19 cellular contexts compared by ENCODE assay signal in genomic region chrX:15475021-15475420, GRCh38. TPM values are rescaled to one million over a fixed set of nuclear protein-coding genes. Genes with fewer than 3 reads are reported as not detected.
A peak's percentile ranks its signal among the peaks of the same experiment; 100 is the strongest.
DNase-seq lines count a peak whose midpoint lies in the region; ATAC-seq and TF ChIP-seq lines count a peak whose summit lies in the region.
"Had no signal": no experiment of that assay in that cellular context is flagged by ENCODE, and none has a peak within 500 bp of the region (broad histone marks: within the 10 kb centered on the region; RNA-seq: fewer than 3 reads in every experiment).

No MANE protein-coding gene starts in this region.

- no peaks in the 10 kb centered on the region for H3K9me3 ChIP-seq in SJSA1 (replicated peaks)
- H3K9me3 ChIP-seq: left lung had no signal

- TF ChIP-seq CTCF in fibroblast of pulmonary artery (IDR thresholded peaks at IDR 0.05; ENCODE audit: low read length, missing control alignments): no peak

- no peaks in the 10 kb centered on the region for H3K27me3 ChIP-seq in SJSA1 (replicated peaks)
- H3K27me3 ChIP-seq: brain microvascular endothelial cell, left lung had no signal

- DNase-seq in NCI-H146 (lab: John Stamatoyannopoulos, UW) (peak; percentile 1), NCI-H146 treated with DMSO at 0.1 percent for 48 hours (lab: John Stamatoyannopoulos, UW; ENCODE audit: unreplicated experiment) (no peak), SJSA1 (ENCODE audit: low read depth in 1 of 2, low spot score in 2 of 2) (peak in 1 of 2 experiments; percentile 19), fibroblast of pulmonary artery (ENCODE audit: low read depth) (peak; percentile 31), substantia nigra (lab: John Stamatoyannopoulos, UW) (no peak), iPS-NIHi7 (ENCODE audit: extremely low spot score) (no peak)
- DNase-seq: 8988T; activated naive CD4-positive, alpha-beta T cell; brain microvascular endothelial cell; CD4-positive, CD25-positive, alpha-beta regulatory T cell; effector memory CD4-positive, alpha-beta T cell; glutamatergic neuron; left lung; naive thymus-derived CD8-positive, alpha-beta T cell; NCI-H226; right cardiac atrium; stimulated activated CD4-positive, alpha-beta T cell treated with anti-CD3 and anti-CD28 coated beads, Interleukin-4, amount 100 ng/mL, for 4 hours had no signal

- H3K4me1 ChIP-seq in SJSA1 (replicated peaks): peaks cover 10% of the 10 kb centered on the region
- H3K4me1 ChIP-seq: left lung had no signal

- no peak for ATAC-seq in GM18498 (IDR thresholded peaks at IDR 0.05; ENCODE audit: unreplicated experiment)
- ATAC-seq: left lung; naive thymus-derived CD8-positive, alpha-beta T cell had no signal

- H3K4me3 ChIP-seq in SJSA1 (no peak overlapping the region), fibroblast of pulmonary artery (replicated peaks; ENCODE audit: low read depth, low read length) (no peak overlapping the region), skin epidermis (no peak overlapping the region)
- H3K4me3 ChIP-seq: left lung had no signal

- H3K36me3 ChIP-seq in SJSA1: no peaks in the 10 kb centered on the region
- H3K36me3 ChIP-seq: brain microvascular endothelial cell, left lung had no signal

- peak overlapping the region; percentile 55; the same call in 1 of the 2 replicates for H3K27ac ChIP-seq in SJSA1
- peak overlapping the region in 17 of 21 experiments; percentile 1 to 81 (median 67) for H3K27ac ChIP-seq in skin epidermis
- H3K27ac ChIP-seq in substantia nigra (ENCODE audit: low read depth, low read length, poor library complexity, severe bottlenecking): no peak overlapping the region
- H3K27ac ChIP-seq: brain microvascular endothelial cell, left lung had no signal

RNA-seq across cellular contexts. Expression of gene PIR, which starts 18.1 kb away (rescaled TPM):
- total RNA-seq in SJSA1 (2014; rRNA removed; shearing (Covaris generic)): 49.0 and 49.6 TPM in 2 replicates
- total RNA-seq: CD4-positive, CD25-positive, alpha-beta regulatory T cell had no signal

RNA-seq across cellular contexts. Expression of gene BMX, which starts 25.6 kb away (rescaled TPM):
- not detected in 2 replicates for total RNA-seq in SJSA1 (2014; rRNA removed; shearing (Covaris generic))
- total RNA-seq: CD4-positive, CD25-positive, alpha-beta regulatory T cell; naive thymus-derived CD8-positive, alpha-beta T cell had no signal

Comparison
In these comparisons a context has a peak if more than half of its experiments do, and no peak if none do; other contexts are left out.
1. DNase-seq: peak in NCI-H146 (single experiment) and fibroblast of pulmonary artery (single experiment); none in NCI-H146 treated with DMSO at 0.1 percent for 48 hours (single experiment), substantia nigra (0 of 49) and iPS-NIHi7 (single experiment).